Comparison of ENCODE assay signal across 12 cellular contexts in the genomic region with DNA sequence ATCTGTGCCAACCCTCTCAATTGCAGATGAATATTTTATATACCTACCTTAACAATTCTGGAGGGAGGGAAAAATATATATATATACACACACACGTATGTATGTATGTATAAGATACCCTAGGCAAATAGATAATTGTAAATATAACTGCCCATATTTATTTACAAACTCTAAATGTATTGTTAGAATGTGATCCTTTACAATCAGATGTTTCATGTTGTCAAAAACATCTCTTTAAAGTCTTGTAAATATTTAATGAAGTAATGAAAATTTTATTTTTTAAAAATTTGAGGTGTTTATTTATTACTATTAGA. TPM values are rescaled to one million over a fixed set of nuclear protein-coding genes. Genes with fewer than 3 reads are reported as not detected.
DNase-seq lines count a peak whose midpoint lies in the region; ATAC-seq, FAIRE-seq and TF ChIP-seq lines count a peak whose summit lies in the region.
"Had no signal": no experiment of that assay in that cellular context is flagged by ENCODE, and none has a peak within 500 bp of the region (broad histone marks: within the 10 kb centered on the region; RNA-seq: fewer than 3 reads in every experiment).

No MANE protein-coding gene starts in this region.

- H3K4ac ChIP-seq in mesenchymal stem cell (ENCODE audit: low read depth in 1 of 2, low read length in 2 of 2) = no peak overlapping the region

- CTCF ChIA-PET in A549 (lab: Yijun Ruan, JAX) = interaction anchor here (1.0 to 2.8 kb wide), 7 partner anchors 9 to 80 kb away, joined by 3 to 17 read pairs (median 3); no protein-coding TSS in a partner anchor

- no peak for TF ChIP-seq EP300 in A549 (IDR thresholded peaks at IDR 0.05)

- TF ChIP-seq POLR2A in A549 (IDR thresholded peaks at IDR 0.05; ENCODE audit: low read length) = no peak

- no peak overlapping the region for H4K91ac ChIP-seq in mesenchymal stem cell (ENCODE audit: low read length)

- 5% methylated on average over 1 of the region's 1 CpG for WGBS in A549 (ENCODE audit: missing lambda C conversion rate)
- no CpG with 5 or more reads among the region's 1 CpG for WGBS in mesenchymal stem cell

- peaks cover 0 to 6% of the 10 kb centered on the region in 2 experiments for H3K36me3 ChIP-seq in mesenchymal stem cell (ENCODE audit: control insufficient read depth in 1 of 2, insufficient read depth in 2 of 2, low read depth in 1 of 2, low read length in 2 of 2)
- H3K36me3 ChIP-seq: tibial artery had no signal

- H3K18ac ChIP-seq in mesenchymal stem cell (ENCODE audit: low read depth in 1 of 2, low read length in 2 of 2) = no peak overlapping the region

- ATAC-seq in A549 = no peak
- no peak for ATAC-seq in activated T-helper 17 cell treated with anti-CD3 and anti-CD28 coated beads, Interleukin-2, amount 50 U/mL, for 72 hours (replicated peaks)
- no peak for ATAC-seq in stimulated activated naive B cell treated with anti-CD40 and anti-IgM and Interleukin-4, amounts not matched to agents 10 μg/mL and 1 μg/mL and 100 μg/mL, for 72 hours (replicated peaks)
- ATAC-seq in esophagus mucosa = no peak
- no peak for ATAC-seq in HG03097 (IDR thresholded peaks at IDR 0.05; ENCODE audit: low FRiP score, unreplicated experiment)

- no peak overlapping the region for H2BK120ac ChIP-seq in mesenchymal stem cell (ENCODE audit: low read depth, low read length)

- POLR2A ChIA-PET in A549 (lab: Yijun Ruan, JAX) = interaction anchor here (1.0 kb wide), 2 partner anchors 11 to 12 kb away, joined by 3 to 6 read pairs; partner anchors contain the start of gene ANKRD12

- no peaks in the 10 kb centered on the region for H3K9me3 Mint-ChIP-seq in activated T-helper 17 cell treated with anti-CD3 and anti-CD28 coated beads, Interleukin-2, amount 50 U/mL, for 72 hours
- H3K9me3 Mint-ChIP-seq in stimulated activated naive B cell treated with anti-CD40 and anti-IgM and Interleukin-4, amounts not matched to agents 10 μg/mL and 1 μg/mL and 100 μg/mL, for 72 hours = no peaks in the 10 kb centered on the region
- H3K9me3 Mint-ChIP-seq: activated CD4-positive, alpha-beta T cell treated with anti-CD3 and anti-CD28 coated beads, Interleukin-2, amount 10 ng/mL, durations not matched to agents 7 days and 5 days had no signal

- H2BK12ac ChIP-seq in mesenchymal stem cell (ENCODE audit: low read length in 2 of 2) = no peak overlapping the region

- peaks cover 50% of the 10 kb centered on the region for H3K4me1 ChIP-seq in A549
- peaks cover 2% of the 10 kb centered on the region for H3K4me1 ChIP-seq in mesenchymal stem cell (ENCODE audit: control insufficient read depth, insufficient read depth, low read depth, low read length)

- H2AK5ac ChIP-seq in mesenchymal stem cell (ENCODE audit: low read length, severe bottlenecking) = no peak overlapping the region

- peak overlapping the region; percentile 67 for H3K4me3 Mint-ChIP-seq in activated T-helper 17 cell treated with anti-CD3 and anti-CD28 coated beads, Interleukin-2, amount 50 U/mL, for 72 hours
- H3K4me3 Mint-ChIP-seq in stimulated activated naive B cell treated with anti-CD40 and anti-IgM and Interleukin-4, amounts not matched to agents 10 μg/mL and 1 μg/mL and 100 μg/mL, for 72 hours = no peak overlapping the region
- H3K4me3 Mint-ChIP-seq: activated CD4-positive, alpha-beta T cell treated with anti-CD3 and anti-CD28 coated beads, Interleukin-2, amount 10 ng/mL, durations not matched to agents 7 days and 5 days had no signal

- H3K27ac ChIP-seq in A549 = no peak overlapping the region
- peak overlapping the region; percentile 72 for H3K27ac ChIP-seq in HL-60 (replicated peaks)
- H3K27ac ChIP-seq in mesenchymal stem cell (ENCODE audit: low read length, poor library complexity, severe bottlenecking) = no peak overlapping the region

- no peak for TF ChIP-seq CTCF in A549 (IDR thresholded peaks at IDR 0.05)
- no peak for TF ChIP-seq CTCF in HL-60 (IDR thresholded peaks at IDR 0.05; ENCODE audit: insufficient read depth, low read length)
- no peak for TF ChIP-seq CTCF in GM13977 (IDR thresholded peaks at IDR 0.05; ENCODE audit: extremely low read depth, insufficient read depth, missing control alignments)

- DNase-seq in A549 (ENCODE audit: low read depth in 1 of 2, low spot score in 1 of 2) = no peak
- DNase-seq in HL-60 (ENCODE audit: low read depth in 1 of 2, low spot score in 1 of 2) = no peak
- DNase-seq in mesenchymal stem cell = no peak
- no peak for DNase-seq in stimulated activated naive B cell treated with anti-CD40 and anti-IgM and Interleukin-4, amounts not matched to agents 10 μg/mL and 1 μg/mL and 100 μg/mL, for 72 hours
- no peak for DNase-seq in GM13977 (ENCODE audit: low spot score)
- DNase-seq: left cardiac atrium, T-helper 9 cell, tibial artery had no signal

- H3K9ac ChIP-seq in mesenchymal stem cell (ENCODE audit: low read length) = peak overlapping the region; percentile 56

- H3K79me1 ChIP-seq in mesenchymal stem cell (replicated peaks; ENCODE audit: low read length, poor library complexity, severe bottlenecking) = peaks cover 9% of the 10 kb centered on the region

- no peak overlapping the region for H3K23ac ChIP-seq in mesenchymal stem cell (ENCODE audit: low read length in 2 of 2)

- in situ Hi-C loops in GM13977 (cut with MboI; ENCODE audit: low pct_unique_long_range_greater_than_20kb, low sequenced_read_pairs, unreplicated experiment) = no loop called here

- H2AFZ ChIP-seq in mesenchymal stem cell (ENCODE audit: low read depth, low read length) = no peak overlapping the region

- no peak for FAIRE-seq in A549 (lab: Jason Lieb, UNC)

- H3K27me3 Mint-ChIP-seq in activated T-helper 17 cell treated with anti-CD3 and anti-CD28 coated beads, Interleukin-2, amount 50 U/mL, for 72 hours = no peaks in the 10 kb centered on the region
- no peaks in the 10 kb centered on the region for H3K27me3 Mint-ChIP-seq in stimulated activated naive B cell treated with anti-CD40 and anti-IgM and Interleukin-4, amounts not matched to agents 10 μg/mL and 1 μg/mL and 100 μg/mL, for 72 hours
- H3K27me3 Mint-ChIP-seq: activated CD4-positive, alpha-beta T cell treated with anti-CD3 and anti-CD28 coated beads, Interleukin-2, amount 10 ng/mL, durations not matched to agents 7 days and 5 days had no signal

- H3K4me3 ChIP-seq in A549 = no peak overlapping the region
- no peak overlapping the region for H3K4me3 ChIP-seq in HL-60 (replicated peaks; ENCODE audit: insufficient read depth, low read length)
- no peak overlapping the region for H3K4me3 ChIP-seq in mesenchymal stem cell (ENCODE audit: insufficient read depth in 1 of 2, low read depth in 1 of 2, low read length in 2 of 2)
- H3K4me3 ChIP-seq: tibial artery had no signal

- H4K8ac ChIP-seq in mesenchymal stem cell (ENCODE audit: low read length) = no peak overlapping the region

- H2BK5ac ChIP-seq in mesenchymal stem cell (ENCODE audit: low read depth, low read length, poor library complexity, severe bottlenecking) = no peak overlapping the region

- H3K14ac ChIP-seq in mesenchymal stem cell (ENCODE audit: low read length in 2 of 2) = no peak overlapping the region

- peaks cover 77% of the 10 kb centered on the region for H3K36me3 Mint-ChIP-seq in activated T-helper 17 cell treated with anti-CD3 and anti-CD28 coated beads, Interleukin-2, amount 50 U/mL, for 72 hours (ENCODE audit: low read depth)
- H3K36me3 Mint-ChIP-seq in stimulated activated naive B cell treated with anti-CD40 and anti-IgM and Interleukin-4, amounts not matched to agents 10 μg/mL and 1 μg/mL and 100 μg/mL, for 72 hours = peaks cover 0 to 13% of the 10 kb centered on the region in 2 donors

- H3K27me3 ChIP-seq in HL-60 (ENCODE audit: insufficient read depth, poor library complexity, severe bottlenecking) (no peaks in the 10 kb centered on the region), mesenchymal stem cell (ENCODE audit: control insufficient read depth in 1 of 2, insufficient read depth in 1 of 2, low read length in 2 of 2) (no peaks in the 10 kb centered on the region)
- H3K27me3 ChIP-seq: tibial artery had no signal

- H3K4me2 ChIP-seq in A549 = peak overlapping the region; percentile 49; the same call in 2 of the 3 replicates
- H3K4me2 ChIP-seq in mesenchymal stem cell (ENCODE audit: low read length, poor library complexity, severe bottlenecking) = no peak overlapping the region

- TF ChIP-seq RAD21 in A549 (conservative IDR thresholded peaks at IDR 0.05 in 1 of 2, IDR thresholded peaks at IDR 0.05 in 1 of 2) = no peak

- H3K4me1 Mint-ChIP-seq in activated T-helper 17 cell treated with anti-CD3 and anti-CD28 coated beads, Interleukin-2, amount 50 U/mL, for 72 hours = peaks cover 58% of the 10 kb centered on the region
- peaks cover 35 to 68% of the 10 kb centered on the region in 2 donors for H3K4me1 Mint-ChIP-seq in stimulated activated naive B cell treated with anti-CD40 and anti-IgM and Interleukin-4, amounts not matched to agents 10 μg/mL and 1 μg/mL and 100 μg/mL, for 72 hours

- no peak overlapping the region for H2BK15ac ChIP-seq in mesenchymal stem cell (ENCODE audit: low read depth, poor library complexity, severe bottlenecking)

- H3K9me3 ChIP-seq in A549 = no peaks in the 10 kb centered on the region
- no peaks in the 10 kb centered on the region for H3K9me3 ChIP-seq in mesenchymal stem cell (ENCODE audit: control insufficient read depth, low read length)
- H3K9me3 ChIP-seq: tibial artery had no signal

- H3K27ac Mint-ChIP-seq in activated T-helper 17 cell treated with anti-CD3 and anti-CD28 coated beads, Interleukin-2, amount 50 U/mL, for 72 hours = peak overlapping the region; percentile 71
- H3K27ac Mint-ChIP-seq in stimulated activated naive B cell treated with anti-CD40 and anti-IgM and Interleukin-4, amounts not matched to agents 10 μg/mL and 1 μg/mL and 100 μg/mL, for 72 hours = no peak overlapping the region

RNA-seq across cellular contexts. Expression of gene ANKRD12, which starts 11.6 kb away (rescaled TPM):
- 7.3 and 8.0 TPM in 2 replicates for polyA plus RNA-seq in A549 (2011; rRNA removed)
- polyA plus RNA-seq in A549 (2012; cell fraction: cytosol; rRNA removed) = 0.50 and 0.70 TPM in 2 replicates
- polyA plus RNA-seq in A549 (2012; cell fraction: nucleus; rRNA removed) = 0.84 and 1.2 TPM in 2 replicates
- 2.6 to 3.2 TPM (median 2.7 TPM) in 3 replicates for polyA plus RNA-seq in A549 (2017; fragmentation: RNase III; extraction: RNeasy Plus Mini Kit Qiagen cat#74134 plus additional on column Dnase treatment)
- polyA minus RNA-seq in A549 (2011; rRNA and poly(A)+ RNA removed) = 12.4 and 17.5 TPM in 2 replicates
- total RNA-seq in activated T-helper 17 cell treated with anti-CD3 and anti-CD28 coated beads, Interleukin-2, amount 50 U/mL, for 72 hours = 100 to 1,000 TPM; 104 to 170 TPM
- 41.3 TPM for polyA plus RNA-seq in mesenchymal stem cell (2013, experiment 1 of 2)
- polyA plus RNA-seq in mesenchymal stem cell (2013, experiment 2 of 2) = 40.2 TPM
- 30.8 TPM for total RNA-seq in esophagus mucosa

RNA-seq across cellular contexts. Expression of gene NDUFV2, which starts 45.7 kb away (rescaled TPM):
- polyA plus RNA-seq in A549 (2011; rRNA removed) = 152 and 180 TPM in 2 replicates
- polyA plus RNA-seq in A549 (2012; cell fraction: cytosol; rRNA removed) = 72.8 and 73.2 TPM in 2 replicates
- polyA plus RNA-seq in A549 (2012; cell fraction: nucleus; rRNA removed) = 23.8 and 34.1 TPM in 2 replicates
- 105 to 115 TPM (median 108 TPM) in 3 replicates for polyA plus RNA-seq in A549 (2017; fragmentation: RNase III; extraction: RNeasy Plus Mini Kit Qiagen cat#74134 plus additional on column Dnase treatment)
- polyA minus RNA-seq in A549 (2011; rRNA and poly(A)+ RNA removed) = 19.1 and 26.4 TPM in 2 replicates
- 100 to 1,000 TPM; 406 to 520 TPM for total RNA-seq in activated T-helper 17 cell treated with anti-CD3 and anti-CD28 coated beads, Interleukin-2, amount 50 U/mL, for 72 hours
- polyA plus RNA-seq in mesenchymal stem cell (2013, experiment 1 of 2) = 241 TPM
- 246 TPM for polyA plus RNA-seq in mesenchymal stem cell (2013, experiment 2 of 2)
- 156 TPM for total RNA-seq in esophagus mucosa
